ENCODE assay signal across 23 cellular contexts in the genomic region with DNA sequence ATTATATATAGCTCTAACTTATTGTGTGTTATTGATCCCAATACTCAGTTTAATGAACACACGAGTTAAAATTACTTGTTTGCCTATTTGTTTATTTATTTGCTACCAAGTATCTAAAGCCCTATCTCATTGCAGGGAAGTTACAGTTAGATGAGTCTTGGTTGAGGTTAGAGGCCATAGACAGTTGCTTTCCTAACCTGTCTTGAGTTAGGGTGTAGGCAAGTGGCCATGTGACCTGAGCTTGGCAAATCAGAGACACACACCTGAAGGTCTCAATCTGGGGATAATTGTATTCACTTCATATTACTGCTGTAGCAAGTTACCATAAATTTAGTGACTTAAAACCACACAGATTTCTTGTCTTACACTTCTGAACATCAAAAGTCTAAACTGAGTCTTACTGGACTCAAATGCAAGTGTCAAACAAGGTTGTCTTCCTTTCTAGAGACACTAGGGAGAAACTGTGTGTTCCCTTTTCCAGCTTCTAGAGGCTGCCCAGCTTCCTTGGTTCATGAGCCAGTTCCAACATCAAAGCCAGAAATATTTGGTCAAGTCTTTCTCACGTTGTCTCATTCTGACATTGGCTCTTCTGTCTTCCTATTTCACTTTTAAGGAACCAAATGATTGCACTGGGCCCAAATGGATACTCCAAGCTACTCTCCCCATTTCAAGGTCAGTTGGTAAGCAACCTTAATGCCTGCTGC. TPM values are rescaled to one million over a fixed set of nuclear protein-coding genes. Genes with fewer than 3 reads are reported as not detected.
DNase-seq lines count a peak whose midpoint lies in the region; ATAC-seq and TF ChIP-seq lines count a peak whose summit lies in the region.
"Had no signal": no experiment of that assay in that cellular context is flagged by ENCODE, and none has a peak within 500 bp of the region (broad histone marks: within the 10 kb centered on the region; RNA-seq: fewer than 3 reads in every experiment).

No MANE protein-coding gene starts in this region.

- no peaks in the 10 kb centered on the region for H3K9me2 ChIP-seq in Loucy (replicated peaks; ENCODE audit: low read depth, low read length)

- H3F3A ChIP-seq in Loucy (ENCODE audit: low read depth): no peaks in the 10 kb centered on the region

- POLR2A ChIA-PET in naive thymus-derived CD4-positive, alpha-beta T cell (lab: Charles Lee): no interaction called here

- H3K36me3 ChIP-seq in Loucy (ENCODE audit: insufficient read depth, low read length) (no peaks in the 10 kb centered on the region), esophagus squamous epithelium (peaks cover 0 to 1% (median 0%) of the 10 kb centered on the region in 3 donors), mucosa of rectum (ENCODE audit: control insufficient read depth in 2 of 2, insufficient read depth in 2 of 2, low read length in 2 of 2) (peaks cover 0 to 2% of the 10 kb centered on the region in 2 donors), thoracic aorta (peaks cover 21% of the 10 kb centered on the region)
- H3K36me3 ChIP-seq in naive thymus-derived CD4-positive, alpha-beta T cell (ENCODE audit: control insufficient read depth in 2 of 3, insufficient read depth in 3 of 3, low read length in 3 of 3): no peaks in the 10 kb centered on the region
- H3K36me3 ChIP-seq: neutrophil had no signal

- H3K4me3 ChIP-seq in Loucy (ENCODE audit: low read length, poor library complexity, severe bottlenecking) (no peak overlapping the region), esophagus squamous epithelium (no peak overlapping the region), mucosa of rectum (ENCODE audit: low read length in 2 of 2) (no peak overlapping the region), thoracic aorta (no peak overlapping the region)
- H3K4me3 ChIP-seq in naive thymus-derived CD4-positive, alpha-beta T cell (ENCODE audit: low read length): no peak overlapping the region

- no peaks in the 10 kb centered on the region for H3K4me1 Mint-ChIP-seq in naive thymus-derived CD4-positive, alpha-beta T cell
- H3K4me1 Mint-ChIP-seq: CD8-positive, alpha-beta memory T cell; memory B cell had no signal

- H3K27me3 ChIP-seq in Loucy (ENCODE audit: insufficient read depth, low read length, poor library complexity, severe bottlenecking) (no peaks in the 10 kb centered on the region), esophagus squamous epithelium (no peaks in the 10 kb centered on the region), mucosa of rectum (ENCODE audit: control insufficient read depth in 2 of 2, insufficient read depth in 2 of 2, low read length in 2 of 2) (no peaks in the 10 kb centered on the region), thoracic aorta (replicated peaks; ENCODE audit: insufficient read depth) (no peaks in the 10 kb centered on the region)
- no peaks in the 10 kb centered on the region for H3K27me3 ChIP-seq in naive thymus-derived CD4-positive, alpha-beta T cell (ENCODE audit: control insufficient read depth in 2 of 2, insufficient read depth in 2 of 2, low read length in 2 of 2)
- H3K27me3 ChIP-seq: neutrophil had no signal

- intact Hi-C loops in esophagus squamous epithelium (cut with DNase I): no loop called here
- intact Hi-C loops in naive thymus-derived CD4-positive, alpha-beta T cell (cut with micrococcal nuclease): no loop called here

- no peak overlapping the region for H3K4me3 Mint-ChIP-seq in naive thymus-derived CD4-positive, alpha-beta T cell
- H3K4me3 Mint-ChIP-seq: CD8-positive, alpha-beta memory T cell; memory B cell had no signal

- DNase-seq in esophagus squamous epithelium (lab: John Stamatoyannopoulos, UW) (no peak), thoracic aorta (ENCODE audit: low spot score) (no peak), midbrain (lab: John Stamatoyannopoulos, UW) (no peak), SIG-M5 treated with dmso at 0.1 percent for 504 hours (lab: John Stamatoyannopoulos, UW; ENCODE audit: unreplicated experiment) (no peak)
- DNase-seq in naive thymus-derived CD4-positive, alpha-beta T cell: no peak
- no peak for DNase-seq in activated naive CD4-positive, alpha-beta T cell treated with Interleukin-2 at 50 U/mL for 16 hours
- DNase-seq: activated CD4-positive, alpha-beta T cell treated with anti-CD3 and anti-CD28 coated beads for 4 hours; activated gamma-delta T cell treated with Interleukin-2 at 50 U/mL for 16 hours; CD8-positive, alpha-beta memory T cell; islet precursor cell; NCI-H1694; NCI-H2227 treated with DMSO at 0.1 percent for 48 hours; retina; stimulated activated CD4-positive, alpha-beta T cell treated with anti-CD3 and anti-CD28 coated beads, Interleukin-15, amount 100 ng/mL, for 24 hours; stimulated activated naive CD4-positive, alpha-beta T cell treated with Interleukin-2 at 50 U/mL for 16 hours; T1000 had no signal

- H3K36me3 Mint-ChIP-seq in naive thymus-derived CD4-positive, alpha-beta T cell: no peaks in the 10 kb centered on the region
- H3K36me3 Mint-ChIP-seq: CD8-positive, alpha-beta memory T cell; memory B cell had no signal

- peak overlapping the region; percentile 64 for H2AFZ ChIP-seq in Loucy (ENCODE audit: low read length)

- H3K27me3 Mint-ChIP-seq in naive thymus-derived CD4-positive, alpha-beta T cell: peaks cover 0 to 7% (median 0%) of the 10 kb centered on the region in 5 donors
- H3K27me3 Mint-ChIP-seq: CD8-positive, alpha-beta memory T cell; memory B cell had no signal

- TF ChIP-seq CTCF in Loucy (conservative IDR thresholded peaks at IDR 0.05; ENCODE audit: low read length) (no peak), esophagus squamous epithelium (IDR thresholded peaks at IDR 0.05) (no peak), thoracic aorta (IDR thresholded peaks at IDR 0.05) (no peak)

- no peak overlapping the region for H3K27ac Mint-ChIP-seq in naive thymus-derived CD4-positive, alpha-beta T cell
- H3K27ac Mint-ChIP-seq: CD8-positive, alpha-beta memory T cell; memory B cell had no signal

- no peaks in the 10 kb centered on the region for H3K9me3 ChIP-seq in Loucy (ENCODE audit: insufficient read depth, low read depth, low read length)
- H3K9me3 ChIP-seq in esophagus squamous epithelium: no peaks in the 10 kb centered on the region
- H3K9me3 ChIP-seq in mucosa of rectum (ENCODE audit: control insufficient read depth in 2 of 2, low read length in 2 of 2): no peaks in the 10 kb centered on the region
- H3K9me3 ChIP-seq in thoracic aorta: no peaks in the 10 kb centered on the region
- no peaks in the 10 kb centered on the region for H3K9me3 ChIP-seq in naive thymus-derived CD4-positive, alpha-beta T cell (ENCODE audit: control insufficient read depth in 2 of 3, low read length in 3 of 3)
- H3K9me3 ChIP-seq: neutrophil had no signal

- WGBS in esophagus squamous epithelium, 2 donors: 50 to 67% methylated on average over 2 of the region's 2 CpGs

- H3K9me3 Mint-ChIP-seq in naive thymus-derived CD4-positive, alpha-beta T cell: no peaks in the 10 kb centered on the region
- H3K9me3 Mint-ChIP-seq: CD8-positive, alpha-beta memory T cell; memory B cell had no signal

- no peak overlapping the region for H3K4me2 ChIP-seq in Loucy (ENCODE audit: low read depth, low read length, poor library complexity, severe bottlenecking)

- H3K27ac ChIP-seq in esophagus squamous epithelium: peak overlapping the region in 3 of 4 donors; percentile 46 to 64 (median 53)
- peak overlapping the region; percentile 2 to 4 for H3K27ac ChIP-seq in mucosa of rectum (ENCODE audit: low read depth in 2 of 2, low read length in 2 of 2)
- peak overlapping the region; percentile 53 to 81 for H3K27ac ChIP-seq in thoracic aorta
- no peak overlapping the region for H3K27ac ChIP-seq in naive thymus-derived CD4-positive, alpha-beta T cell (ENCODE audit: low read depth, low read length)
- H3K27ac ChIP-seq: epithelial cell of prostate, HL-60, neutrophil had no signal

- H3K79me2 ChIP-seq in Loucy (ENCODE audit: insufficient read depth, low read length): no peaks in the 10 kb centered on the region

- no peak overlapping the region for H3K9ac ChIP-seq in Loucy (ENCODE audit: low read depth, low read length, poor library complexity, severe bottlenecking)
- H3K9ac ChIP-seq in mucosa of rectum (ENCODE audit: low read depth in 1 of 2, low read length in 2 of 2): no peak overlapping the region

- H3K4me1 ChIP-seq in Loucy (ENCODE audit: insufficient read depth, low read length, poor library complexity, severe bottlenecking) (no peaks in the 10 kb centered on the region), esophagus squamous epithelium (peaks cover 0 to 8% (median 0%) of the 10 kb centered on the region in 3 donors), mucosa of rectum (ENCODE audit: control insufficient read depth in 2 of 2, insufficient read depth in 2 of 2, low read length in 2 of 2) (no peaks in the 10 kb centered on the region), thoracic aorta (ENCODE audit: control insufficient read depth in 1 of 2, low read depth in 2 of 2) (peaks cover 19 to 53% of the 10 kb centered on the region in 2 donors)
- no peaks in the 10 kb centered on the region for H3K4me1 ChIP-seq in naive thymus-derived CD4-positive, alpha-beta T cell (ENCODE audit: control insufficient read depth in 2 of 2, insufficient read depth in 2 of 2, low read length in 2 of 2)

- H4K20me1 ChIP-seq in Loucy (ENCODE audit: insufficient read depth, low read length, poor library complexity, severe bottlenecking): no peaks in the 10 kb centered on the region

- ATAC-seq in thoracic aorta (ENCODE audit: insufficient number of reproducible peaks, low FRiP score, low read depth): no peak
- ATAC-seq in naive thymus-derived CD4-positive, alpha-beta T cell: no peak
- ATAC-seq: Panc1 had no signal

- TF ChIP-seq POLR2A in esophagus squamous epithelium (IDR thresholded peaks at IDR 0.05): no peak

- CTCF ChIA-PET in naive thymus-derived CD4-positive, alpha-beta T cell (lab: Charles Lee): no interaction called here

RNA-seq across cellular contexts. Expression of a gene that starts 39.7 kb away (rescaled TPM):
- total RNA-seq in esophagus squamous epithelium (100 to 1,000 TPM in 1 of 4 donors, 10 to 100 TPM in 3; 14.9 to 119 (median 63.8) TPM), thoracic aorta (100 to 1,000 TPM; 734 to 875 TPM)
- total RNA-seq in naive thymus-derived CD4-positive, alpha-beta T cell: under 1 TPM in 1 of 5 experiments, not detected in 4; 0.27 TPM
- not detected for polyA plus RNA-seq in naive thymus-derived CD4-positive, alpha-beta T cell
- polyA plus RNA-seq: CD8-positive, alpha-beta memory T cell had no signal

Comparison
In these comparisons a context has a peak if more than half of its experiments do, and no peak if none do; other contexts are left out.
1. RNA of a gene that starts 39.7 kb away (total RNA-seq): 734 to 875 TPM in thoracic aorta and 14.9 to 119 TPM in esophagus squamous epithelium; 0.27 TPM in naive thymus-derived CD4-positive, alpha-beta T cell; every median in the first group is over 10 times any median in the second.